In genomic region chr20:1389703-1390385, GRCh38 we compare ENCODE assay signal across 8 cellular contexts. TPM values are rescaled to one million over a fixed set of nuclear protein-coding genes. Genes with fewer than 3 reads are reported as not detected.
DNase-seq lines count a peak whose midpoint lies in the region; ATAC-seq and TF ChIP-seq lines count a peak whose summit lies in the region.

No MANE protein-coding gene starts in this region.

- peaks cover 85% of the 10 kb centered on the region for H3K79me2 ChIP-seq in GM23248 (ENCODE audit: insufficient read depth)

- H3K27me3 Mint-ChIP-seq in T-cell (no peaks in the 10 kb centered on the region), mesothelial cell of epicardium (ENCODE audit: low read depth) (peaks cover 8% of the 10 kb centered on the region)

- H3K4me3 ChIP-seq in GM23248 (peak overlapping the region; percentile 17; the same call in 1 of the 2 replicates), fibroblast of mammary gland (ENCODE audit: control insufficient read depth, low read depth, low read length) (peak overlapping the region; percentile 1), gastrocnemius medialis (peak overlapping the region in 2 of 4 donors; percentile 4 to 18), ovary (no peak overlapping the region)

- TF ChIP-seq POLR2A in gastrocnemius medialis (IDR thresholded peaks at IDR 0.05) (no peak), ovary (IDR thresholded peaks at IDR 0.05) (no peak)

- in situ Hi-C loops in GM23248 (cut with MboI) (no loop called here), gastrocnemius medialis (cut with MboI; ENCODE audit: low sequenced_read_pairs in 4 of 4) (loop anchor here in 2 of 4 donors (5.0 to 10.0 kb wide), 2 partner anchors 55 to 58 kb away; no protein-coding TSS in a partner anchor), GM13977 (cut with MboI; ENCODE audit: low pct_unique_long_range_greater_than_20kb, low sequenced_read_pairs, unreplicated experiment) (no loop called here)

- H3K9me3 ChIP-seq in GM23248 (ENCODE audit: low read depth): no peaks in the 10 kb centered on the region
- no peaks in the 10 kb centered on the region for H3K9me3 ChIP-seq in gastrocnemius medialis
- no peaks in the 10 kb centered on the region for H3K9me3 ChIP-seq in ovary

- no peak for ATAC-seq in T-cell (replicated peaks in 1 of 4)
- no peak for ATAC-seq in gastrocnemius medialis

- peak; percentile 47 for DNase-seq in GM23248
- no peak for DNase-seq in T-cell
- DNase-seq in fibroblast of mammary gland (ENCODE audit: low read depth): peak; percentile 55
- DNase-seq in gastrocnemius medialis: no peak
- no peak for DNase-seq in mesothelial cell of epicardium (ENCODE audit: low spot score in 2 of 2, unreplicated experiment in 2 of 2)
- DNase-seq in GM13977 (ENCODE audit: low spot score): no peak
- DNase-seq in SKM-1 (lab: John Stamatoyannopoulos, UW; ENCODE audit: unreplicated experiment): no peak
- no peak for DNase-seq in ovary

- H3F3A ChIP-seq in GM23248 (ENCODE audit: insufficient read depth): 0 out of 2 replicates have a peak, but pooled peaks cover 4% of the 10 kb centered on the region

- H3K27ac ChIP-seq in GM23248: peak overlapping the region; percentile 32; the same call in 1 of the 2 replicates
- peak overlapping the region; percentile 83 to 90 (median 87) for H3K27ac ChIP-seq in gastrocnemius medialis
- H3K27ac ChIP-seq in ovary: no peak overlapping the region

- H3K36me3 Mint-ChIP-seq in T-cell (peaks cover 11% of the 10 kb centered on the region), mesothelial cell of epicardium (no peaks in the 10 kb centered on the region)

- H3K36me3 ChIP-seq in GM23248 (ENCODE audit: low read depth) (no peaks in the 10 kb centered on the region), gastrocnemius medialis (no peaks in the 10 kb centered on the region), ovary (no peaks in the 10 kb centered on the region)

- 0 out of 2 replicates have a peak overlapping the region, but pooled peaks have one; percentile 1 for H3K9ac ChIP-seq in GM23248

- no peak for TF ChIP-seq EP300 in ovary (IDR thresholded peaks at IDR 0.05)

- POLR2A ChIA-PET in T-cell (lab: Charles Lee): interaction anchor here in 1 of 2 donors (0.6 kb wide), 1 partner anchor 1583 kb away, joined by 3 read pairs; no protein-coding TSS in a partner anchor

- H3K9me2 ChIP-seq in GM23248 (ENCODE audit: insufficient read depth): no peaks in the 10 kb centered on the region

- peak overlapping the region; percentile 16 for H3K4me2 ChIP-seq in GM23248 (ENCODE audit: unreplicated experiment)

- H3K4me1 ChIP-seq in GM23248 (ENCODE audit: insufficient read depth) (peaks cover 29% of the 10 kb centered on the region), gastrocnemius medialis (peaks cover 66 to 77% of the 10 kb centered on the region in 2 donors), ovary (ENCODE audit: insufficient read depth) (peaks cover 33% of the 10 kb centered on the region)

- intact Hi-C loops in gastrocnemius medialis (cut with DNase I; ENCODE audit: low total_unique reads) (loop anchor here (1.0 to 5.0 kb wide), 2 partner anchors 75 to 273 kb away; partner anchors contain the start of gene PSMF1), ovary (cut with DNase I) (loop anchor here (5.0 to 10.0 kb wide), 4 partner anchors 55 to 1065 kb away; partner anchors contain the start of genes SDCBP2 (in 2 of the 4), NSFL1C (in 1 of the 4) and SOX12 (in 1 of the 4))

- CTCF ChIA-PET in T-cell (lab: Charles Lee): no interaction called here

- H3K9me3 Mint-ChIP-seq in T-cell (no peaks in the 10 kb centered on the region), mesothelial cell of epicardium (no peaks in the 10 kb centered on the region)

- H3K4me3 Mint-ChIP-seq in T-cell (peak overlapping the region; percentile 45 to 82 (median 53)), mesothelial cell of epicardium (no peak overlapping the region)

- H2AFZ ChIP-seq in GM23248: no peak overlapping the region

- H3K4me1 Mint-ChIP-seq in T-cell (peaks cover 82 to 87% (median 82%) of the 10 kb centered on the region in 3 donors), mesothelial cell of epicardium (peaks cover 38% of the 10 kb centered on the region)

- WGBS in GM23248 (ENCODE audit: low coverage in 1 of 2, low lambda C conversion rate in 2 of 2, missing lambda C conversion rate in 2 of 2), 2 experiments: 62 to 65% methylated on average over 5 to 6 of the region's 6 CpGs
- WGBS in ovary, 3 donors: 38 to 52% (median 45%) methylated on average over 6 of the region's 6 CpGs

- TF ChIP-seq CTCF in fibroblast of mammary gland (conservative IDR thresholded peaks at IDR 0.05; ENCODE audit: control insufficient read depth, insufficient read depth, low read depth, low read length) (no peak), gastrocnemius medialis (IDR thresholded peaks at IDR 0.05 in 4 of 5, conservative IDR thresholded peaks at IDR 0.05 in 1 of 5) (no peak), mesothelial cell of epicardium (IDR thresholded peaks at IDR 0.05; ENCODE audit: unreplicated experiment) (no peak), GM13977 (IDR thresholded peaks at IDR 0.05; ENCODE audit: extremely low read depth, insufficient read depth, missing control alignments) (no peak), ovary (IDR thresholded peaks at IDR 0.05) (no peak)

- H3K27ac Mint-ChIP-seq in T-cell: peak overlapping the region; percentile 79 to 85
- no peak overlapping the region for H3K27ac Mint-ChIP-seq in mesothelial cell of epicardium

- no peaks in the 10 kb centered on the region for H3K27me3 ChIP-seq in GM23248 (replicated peaks; ENCODE audit: insufficient read depth)
- H3K27me3 ChIP-seq in gastrocnemius medialis: peaks cover 0 to 1% (median 0%) of the 10 kb centered on the region in 3 donors
- no peaks in the 10 kb centered on the region for H3K27me3 ChIP-seq in ovary

- H4K20me1 ChIP-seq in GM23248 (ENCODE audit: insufficient read depth): peaks cover 3% of the 10 kb centered on the region; the same call in 1 of the 2 replicates

RNA-seq across cellular contexts. Expression of gene FKBP1A, which starts 3.0 kb away (rescaled TPM):
- total RNA-seq in GM23248 (2014; rRNA removed; shearing (Covaris generic)): 150 and 162 TPM in 2 replicates
- polyA plus RNA-seq in GM23248 (2016; fragmentation: Nextera tagmentation; extraction: Ambion mirVana) (844 and 887 TPM in 2 replicates), ovary (100 to 1,000 TPM; 154 to 697 TPM)
- total RNA-seq in T-cell (10 to 100 TPM; 76.7 to 90.4 (median 79.9) TPM), gastrocnemius medialis (10 to 100 TPM; 27.7 to 89.4 (median 52.5) TPM), mesothelial cell of epicardium (130 to 135 TPM (median 132 TPM) in 3 replicates), ovary (100 to 1,000 TPM in 6 of 7 donors, 10 to 100 TPM in 1; 64.7 to 258 (median 151) TPM)

Comparison
In these comparisons a context has a peak if more than half of its experiments do, and no peak if none do; other contexts are left out.
1. DNase-seq: peak in GM23248 (single experiment) and fibroblast of mammary gland (single experiment); none in T-cell (0 of 34), gastrocnemius medialis (0 of 2), mesothelial cell of epicardium (0 of 2), GM13977 (single experiment), SKM-1 (single experiment) and ovary (0 of 5).
2. H3K27ac ChIP-seq: peak in GM23248 (single experiment) and gastrocnemius medialis (4 of 4); none in ovary (0 of 2).